ENCODE assay signal across 18 cellular contexts in genomic region chr10:86314616-86315520, GRCh38. TPM values are rescaled to one million over a fixed set of nuclear protein-coding genes. Genes with fewer than 3 reads are reported as not detected.
DNase-seq lines count a peak whose midpoint lies in the region; ATAC-seq and TF ChIP-seq lines count a peak whose summit lies in the region.
"Had no signal": no experiment of that assay in that cellular context is flagged by ENCODE, and none has a peak within 500 bp of the region (broad histone marks: within the 10 kb centered on the region; RNA-seq: fewer than 3 reads in every experiment).

No MANE protein-coding gene starts in this region.

- peak; percentile 2 for DNase-seq in Calu3
- peak; percentile 43 for DNase-seq in NCI-H69 (lab: John Stamatoyannopoulos, UW)
- no peak for DNase-seq in foreskin keratinocyte
- peak; percentile 64 for DNase-seq in spleen
- no peak for DNase-seq in ecto neural progenitor cell (ENCODE audit: low spot score)
- DNase-seq in activated naive CD4-positive, alpha-beta T cell (lab: John Stamatoyannopoulos, UW) = no peak
- no peak for DNase-seq in left lobe of liver (ENCODE audit: low spot score)
- DNase-seq: ACHN, AML-193, COR-L47, DMS53, HCEC 1CT, NCI-H1048, NCI-H146, NCI-H510A treated with DMSO at 0.1 percent for 48 hours, SHP77, SK-N-SH had no signal

- H3K4me1 Mint-ChIP-seq in Calu3 (ENCODE audit: low read depth, unreplicated experiment) = no peaks in the 10 kb centered on the region
- H3K4me1 Mint-ChIP-seq: CD14-positive monocyte had no signal

- H3K4me3 Mint-ChIP-seq in Calu3 (ENCODE audit: low read depth, unreplicated experiment) = no peak overlapping the region
- H3K4me3 Mint-ChIP-seq: CD14-positive monocyte had no signal

- no peak overlapping the region for H3K27ac Mint-ChIP-seq in Calu3 (ENCODE audit: unreplicated experiment)

- no peaks in the 10 kb centered on the region for H3K36me3 ChIP-seq in spleen

- H3K27me3 ChIP-seq in foreskin keratinocyte (no peaks in the 10 kb centered on the region), spleen (replicated peaks in 1 of 7) (peaks cover 0 to 52% (median 0%) of the 10 kb centered on the region in 7 donors)

- 70 to 89% (median 72%) methylated on average over 6 to 7 of the region's 7 CpGs for WGBS in spleen, 5 donors

- no peaks in the 10 kb centered on the region for H3K36me3 Mint-ChIP-seq in Calu3 (ENCODE audit: insufficient read depth, unreplicated experiment)
- H3K36me3 Mint-ChIP-seq: CD14-positive monocyte had no signal

- H3K27me3 Mint-ChIP-seq in Calu3 (ENCODE audit: unreplicated experiment) = peaks cover 68% of the 10 kb centered on the region

- intact Hi-C loops in Calu3 (cut with micrococcal nuclease; ENCODE audit: unreplicated experiment) (no loop called here), spleen (cut with DNase I; ENCODE audit: low total_unique reads) (no loop called here)

- TF ChIP-seq POLR2A in spleen (IDR thresholded peaks at IDR 0.05) = no peak

- H3K27ac ChIP-seq in foreskin keratinocyte (no peak overlapping the region), spleen (no peak overlapping the region)

- no peaks in the 10 kb centered on the region for H3K9me3 Mint-ChIP-seq in Calu3 (ENCODE audit: low read depth, unreplicated experiment)

- no peaks in the 10 kb centered on the region for H3K9me3 ChIP-seq in spleen
- H3K9me3 ChIP-seq: SK-N-SH had no signal

- no peak overlapping the region for H3K4me3 ChIP-seq in spleen

- CTCF ChIA-PET in Calu3 (lab: Charles Lee) = no interaction called here

- H3K4me1 ChIP-seq in foreskin keratinocyte = no peaks in the 10 kb centered on the region
- no peaks in the 10 kb centered on the region for H3K4me1 ChIP-seq in spleen

- ATAC-seq in foreskin keratinocyte (peak; percentile 9), left lobe of liver (no peak)

- no TSS peak for BruUV-seq in Calu3 (replicated peaks; lab: Mats Ljungman, UMichigan)

- TF ChIP-seq CTCF in Calu3 (IDR thresholded peaks at IDR 0.05; ENCODE audit: unreplicated experiment) = no peak
- TF ChIP-seq CTCF in foreskin keratinocyte (conservative IDR thresholded peaks at IDR 0.05) = no peak
- no peak for TF ChIP-seq CTCF in spleen (IDR thresholded peaks at IDR 0.05 in 8 of 11, conservative IDR thresholded peaks at IDR 0.05 in 3 of 11)

RNA-seq across cellular contexts. Expression of gene GRID1, which starts 51.7 kb away (rescaled TPM):
- total RNA-seq in Calu3 (2022) (0.10 TPM in 1 of 2 replicates, not detected in the other), foreskin keratinocyte (not detected in 2 replicates), spleen (under 1 TPM in 4 of 7 donors, not detected in 3; 0.10 to 0.42 (median 0.17) TPM), left lobe of liver (0.58 TPM)
- polyA plus RNA-seq in foreskin keratinocyte (not detected in 2 replicates), spleen (under 1 TPM in 2 of 3 donors, not detected in 1; 0.06 to 0.18 TPM)
- polyA plus RNA-seq: CD14-positive monocyte had no signal

Comparison
In these comparisons a context has a peak if more than half of its experiments do, and no peak if none do; other contexts are left out.
1. DNase-seq: peak in Calu3 (single experiment), NCI-H69 (single experiment) and spleen (single experiment); none in foreskin keratinocyte (0 of 2), ecto neural progenitor cell (single experiment), activated naive CD4-positive, alpha-beta T cell (0 of 4) and left lobe of liver (single experiment).